In genomic region chr15:56234804-56235203, GRCh38 we compare ENCODE assay signal across 22 cellular contexts. TPM values are rescaled to one million over a fixed set of nuclear protein-coding genes. Genes with fewer than 3 reads are reported as not detected.
DNase-seq lines count a peak whose midpoint lies in the region; ATAC-seq and TF ChIP-seq lines count a peak whose summit lies in the region.
"Had no signal": no experiment of that assay in that cellular context is flagged by ENCODE, and none has a peak within 500 bp of the region (broad histone marks: within the 10 kb centered on the region; RNA-seq: fewer than 3 reads in every experiment).

No MANE protein-coding gene starts in this region.

- H3F3A ChIP-seq in Loucy (ENCODE audit: low read depth), result no peaks in the 10 kb centered on the region

- DNase-seq in brain microvascular endothelial cell (peak; percentile 4), fibroblast of pulmonary artery (ENCODE audit: low read depth) (peak; percentile 84), thoracic aorta (ENCODE audit: low spot score) (no peak), Karpas-422 (no peak), foreskin keratinocyte (no peak), right cardiac atrium (no peak)
- DNase-seq: BE2C, EL, GF-D8, KG1, NCI-H1105, NCI-H146, NCI-H2029 treated with DMSO at 0.1 percent for 48 hours, NCI-H226, NCI-H510A treated with DMSO at 0.1 percent for 48 hours, NCI-H748 treated with DMSO at 0.1 percent for 48 hours, PC-9, RPMI8226, SHP77 had no signal

- H3K9ac ChIP-seq in Loucy (ENCODE audit: low read depth, low read length, poor library complexity, severe bottlenecking) (no peak overlapping the region), Karpas-422 (ENCODE audit: low read length) (no peak overlapping the region)

- H3K27ac ChIP-seq in brain microvascular endothelial cell, result no peak overlapping the region
- H3K27ac ChIP-seq in thoracic aorta, result peak overlapping the region in 1 of 2 donors; percentile 6
- H3K27ac ChIP-seq in Karpas-422 (ENCODE audit: low read length), result no peak overlapping the region
- no peak overlapping the region for H3K27ac ChIP-seq in foreskin keratinocyte
- no peak overlapping the region for H3K27ac ChIP-seq in right cardiac atrium (ENCODE audit: low read length)
- H3K27ac ChIP-seq: A549, PC-9, SK-N-MC had no signal

- H3K36me3 ChIP-seq in Loucy (ENCODE audit: insufficient read depth, low read length) (peaks cover 47% of the 10 kb centered on the region), brain microvascular endothelial cell (replicated peaks) (peaks cover 7% of the 10 kb centered on the region), thoracic aorta (peaks cover 5% of the 10 kb centered on the region), Karpas-422 (ENCODE audit: insufficient read depth, low read length) (peaks cover 94% of the 10 kb centered on the region)

- peak overlapping the region; percentile 77 for H3K4me2 ChIP-seq in Loucy (ENCODE audit: low read depth, low read length, poor library complexity, severe bottlenecking)
- no peak overlapping the region for H3K4me2 ChIP-seq in Karpas-422 (ENCODE audit: low read depth, low read length, poor library complexity, severe bottlenecking)
- H3K4me2 ChIP-seq: A549, PC-9 had no signal

- WGBS in right cardiac atrium, result 76% methylated on average over 4 of the region's 4 CpGs

- H3K4me3 ChIP-seq in Loucy (ENCODE audit: low read length, poor library complexity, severe bottlenecking), result no peak overlapping the region
- H3K4me3 ChIP-seq in brain microvascular endothelial cell (ENCODE audit: low read depth, low read length), result no peak overlapping the region
- H3K4me3 ChIP-seq in fibroblast of pulmonary artery (replicated peaks; ENCODE audit: low read depth, low read length), result no peak overlapping the region
- no peak overlapping the region for H3K4me3 ChIP-seq in thoracic aorta
- H3K4me3 ChIP-seq in Karpas-422 (ENCODE audit: low read length), result no peak overlapping the region
- H3K4me3 ChIP-seq in right cardiac atrium (ENCODE audit: low read length), result no peak overlapping the region
- H3K4me3 ChIP-seq: A549, PC-9, SK-N-MC had no signal

- H3K9me3 ChIP-seq in Loucy (ENCODE audit: insufficient read depth, low read depth, low read length) (peaks cover 32% of the 10 kb centered on the region; the same call in 1 of the 2 replicates), thoracic aorta (peaks cover 9% of the 10 kb centered on the region), Karpas-422 (ENCODE audit: low read length) (peaks cover 32% of the 10 kb centered on the region; the same call in 1 of the 2 replicates), right cardiac atrium (ENCODE audit: control insufficient read depth, low read length) (peaks cover 6% of the 10 kb centered on the region)
- H3K9me3 ChIP-seq: BE2C had no signal

- in situ Hi-C loops in brain microvascular endothelial cell (cut with HindIII; ENCODE audit: low pct_ligation_motif_present, low sequenced_read_pairs), result no loop called here

- TF ChIP-seq CTCF in Loucy (conservative IDR thresholded peaks at IDR 0.05; ENCODE audit: low read length) (no peak), brain microvascular endothelial cell (IDR thresholded peaks at IDR 0.05; ENCODE audit: low read depth, low read length, missing control alignments) (no peak), fibroblast of pulmonary artery (IDR thresholded peaks at IDR 0.05; ENCODE audit: low read length, missing control alignments) (no peak), thoracic aorta (IDR thresholded peaks at IDR 0.05) (no peak), foreskin keratinocyte (conservative IDR thresholded peaks at IDR 0.05) (no peak)

- ATAC-seq in thoracic aorta (ENCODE audit: insufficient number of reproducible peaks, low FRiP score, low read depth), result peak; percentile 76
- ATAC-seq in foreskin keratinocyte, result no peak
- no peak for ATAC-seq in right cardiac atrium
- ATAC-seq: A549 had no signal

- H3K4me1 ChIP-seq in Loucy (ENCODE audit: insufficient read depth, low read length, poor library complexity, severe bottlenecking) (peaks cover 37% of the 10 kb centered on the region), thoracic aorta (ENCODE audit: control insufficient read depth in 1 of 2, low read depth in 2 of 2) (peaks cover 11 to 18% of the 10 kb centered on the region in 2 donors), Karpas-422 (ENCODE audit: low read length) (no peaks in the 10 kb centered on the region), foreskin keratinocyte (no peaks in the 10 kb centered on the region), right cardiac atrium (ENCODE audit: control insufficient read depth, insufficient read depth, low read length) (no peaks in the 10 kb centered on the region)
- H3K4me1 ChIP-seq: BE2C had no signal

- peaks cover 42% of the 10 kb centered on the region for H4K20me1 ChIP-seq in Loucy (ENCODE audit: insufficient read depth, low read length, poor library complexity, severe bottlenecking)
- H4K20me1 ChIP-seq in Karpas-422 (ENCODE audit: insufficient read depth, low read depth, low read length), result no peaks in the 10 kb centered on the region

- H3K79me2 ChIP-seq in Loucy (ENCODE audit: insufficient read depth, low read length) (peaks cover 100% of the 10 kb centered on the region), Karpas-422 (ENCODE audit: low read length) (peaks cover 100% of the 10 kb centered on the region)

- no peaks in the 10 kb centered on the region for H3K27me3 ChIP-seq in Loucy (ENCODE audit: insufficient read depth, low read length, poor library complexity, severe bottlenecking)
- no peaks in the 10 kb centered on the region for H3K27me3 ChIP-seq in brain microvascular endothelial cell (replicated peaks)
- no peaks in the 10 kb centered on the region for H3K27me3 ChIP-seq in thoracic aorta (replicated peaks; ENCODE audit: insufficient read depth)
- no peaks in the 10 kb centered on the region for H3K27me3 ChIP-seq in Karpas-422 (ENCODE audit: low read length)
- no peaks in the 10 kb centered on the region for H3K27me3 ChIP-seq in foreskin keratinocyte
- H3K27me3 ChIP-seq in right cardiac atrium (ENCODE audit: control insufficient read depth, insufficient read depth), result no peaks in the 10 kb centered on the region
- H3K27me3 ChIP-seq: BE2C had no signal

- no peaks in the 10 kb centered on the region for H3K9me2 ChIP-seq in Loucy (replicated peaks; ENCODE audit: low read depth, low read length)
- no peaks in the 10 kb centered on the region for H3K9me2 ChIP-seq in Karpas-422 (replicated peaks; ENCODE audit: insufficient read depth, low read length)

- H2AFZ ChIP-seq in Loucy (ENCODE audit: low read length) (no peak overlapping the region), Karpas-422 (ENCODE audit: low read length) (no peak overlapping the region)
- H2AFZ ChIP-seq: PC-9 had no signal

- intact Hi-C loops in right cardiac atrium (cut with DNase I), result no loop called here

RNA-seq across cellular contexts. Expression of gene RFX7, which starts 8.9 kb away (rescaled TPM):
- total RNA-seq in thoracic aorta (1 to 10 TPM; 7.0 to 8.0 TPM), foreskin keratinocyte (23.1 and 24.9 TPM in 2 replicates), right cardiac atrium (10 to 100 TPM in 1 of 4 donors, 1 to 10 TPM in 3; 7.1 to 10.1 (median 8.7) TPM)
- total RNA-seq in Karpas-422 (2014; rRNA removed; shearing (Covaris generic); ENCODE audit: low replicate concordance), result 20.7 and 57.3 TPM in 2 replicates
- polyA plus RNA-seq in foreskin keratinocyte (2.3 and 2.7 TPM in 2 replicates), right cardiac atrium (1.1 TPM)

Comparison
In these comparisons a context has a peak if more than half of its experiments do, and no peak if none do; other contexts are left out.
1. DNase-seq: peak in brain microvascular endothelial cell (single experiment) and fibroblast of pulmonary artery (single experiment); none in thoracic aorta (single experiment), Karpas-422 (single experiment), foreskin keratinocyte (0 of 2) and right cardiac atrium (0 of 3).